ENCODE assay signal across 9 cellular contexts in the genomic region with DNA sequence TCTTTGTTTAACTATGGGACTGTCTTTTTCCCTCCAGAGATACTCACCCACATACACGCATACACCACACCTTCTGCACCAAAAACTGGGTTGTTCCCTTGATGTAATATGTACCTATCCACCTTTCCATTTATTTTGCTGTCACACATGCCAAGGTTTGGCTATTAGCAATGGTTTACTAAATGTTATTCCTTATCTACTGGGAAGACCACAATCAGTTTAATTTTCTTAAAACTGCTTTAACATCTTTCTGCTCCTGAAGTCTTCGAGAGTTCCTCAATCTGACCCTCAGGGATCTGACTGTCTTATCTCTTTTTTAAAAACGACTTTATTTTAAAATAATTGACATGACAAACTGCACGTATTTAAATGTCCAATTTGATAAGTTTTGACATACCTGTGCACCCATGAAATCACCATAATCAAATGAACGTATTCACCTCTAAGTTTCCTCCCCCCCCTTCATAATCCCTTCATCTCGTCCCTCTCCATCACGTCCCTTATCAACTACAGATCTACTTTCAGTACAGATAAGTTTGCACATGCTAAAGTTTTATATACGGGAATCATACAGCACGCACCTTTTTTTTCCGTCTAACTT. TPM values are rescaled to one million over a fixed set of nuclear protein-coding genes. Genes with fewer than 3 reads are reported as not detected.
DNase-seq lines count a peak whose midpoint lies in the region; ATAC-seq, FAIRE-seq and TF ChIP-seq lines count a peak whose summit lies in the region.
"Had no signal": no experiment of that assay in that cellular context is flagged by ENCODE, and none has a peak within 500 bp of the region (broad histone marks: within the 10 kb centered on the region; RNA-seq: fewer than 3 reads in every experiment).

No MANE protein-coding gene starts in this region.

- H4K20me1 ChIP-seq in SU-DHL-6 (ENCODE audit: low read depth, low read length) = 0 out of 2 replicates have a peak, but pooled peaks cover 6% of the 10 kb centered on the region

- no peaks in the 10 kb centered on the region for H3K27me3 Mint-ChIP-seq in activated T-cell treated with anti-CD3 and anti-CD28 coated beads, Interleukin-2, amount 50 U/mL, for 24 hours

- H3K9ac ChIP-seq in SU-DHL-6 (ENCODE audit: low read length) = peak overlapping the region; percentile 95

- H3K27ac ChIP-seq in SU-DHL-6 (ENCODE audit: low read depth, low read length) (peak overlapping the region; percentile 41), foreskin keratinocyte (peak overlapping the region; percentile 68), small intestine (ENCODE audit: low read depth in 1 of 2, low read length in 1 of 2) (peak overlapping the region; percentile 81 to 84)

- TF ChIP-seq CTCF in SU-DHL-6 (IDR thresholded peaks at IDR 0.05; ENCODE audit: insufficient read depth, low read length, poor library complexity, severe bottlenecking) (no peak), foreskin keratinocyte (conservative IDR thresholded peaks at IDR 0.05) (no peak)

- H3K9me3 Mint-ChIP-seq in activated T-cell treated with anti-CD3 and anti-CD28 coated beads, Interleukin-2, amount 50 U/mL, for 24 hours = no peaks in the 10 kb centered on the region

- H3K4me1 Mint-ChIP-seq in activated T-cell treated with anti-CD3 and anti-CD28 coated beads, Interleukin-2, amount 50 U/mL, for 24 hours (ENCODE audit: low read depth) = peaks cover 46% of the 10 kb centered on the region

- no peaks in the 10 kb centered on the region for H3F3A ChIP-seq in SU-DHL-6 (ENCODE audit: insufficient read depth)

- H3K27me3 ChIP-seq in SU-DHL-6 (ENCODE audit: low read length) (no peaks in the 10 kb centered on the region), foreskin keratinocyte (no peaks in the 10 kb centered on the region), small intestine (ENCODE audit: control insufficient read depth in 2 of 2, insufficient read depth in 2 of 2, low read length in 2 of 2) (no peaks in the 10 kb centered on the region)

- no peak for FAIRE-seq in small intestine (lab: Jason Lieb, UNC)
- FAIRE-seq: G401.6 had no signal

- peak overlapping the region; percentile 100 for H3K4me3 Mint-ChIP-seq in activated T-cell treated with anti-CD3 and anti-CD28 coated beads, Interleukin-2, amount 50 U/mL, for 24 hours

- peaks cover 47% of the 10 kb centered on the region for H3K36me3 Mint-ChIP-seq in activated T-cell treated with anti-CD3 and anti-CD28 coated beads, Interleukin-2, amount 50 U/mL, for 24 hours (ENCODE audit: low read depth)

- DNase-seq in activated T-cell treated with anti-CD3 and anti-CD28 coated beads, Interleukin-2, amount 50 U/mL, for 24 hours = no peak
- DNase-seq in activated T-cell treated with anti-CD3 and anti-CD28 coated beads, Interleukin-2, amount 50 U/mL, for 48 hours = no peak
- DNase-seq in foreskin keratinocyte = no peak
- no peak for DNase-seq in small intestine
- no peak for DNase-seq in stimulated activated CD4-positive, alpha-beta T cell treated with anti-CD3 and anti-CD28 coated beads, Interleukin-4, amount 100 ng/mL, for 1 hour
- DNase-seq in NCI-H2081 treated with DMSO at 0.1 percent for 48 hours (lab: John Stamatoyannopoulos, UW) = no peak
- DNase-seq in OCI-M1 (lab: John Stamatoyannopoulos, UW) = no peak

- H3K4me1 ChIP-seq in foreskin keratinocyte = peaks cover 18% of the 10 kb centered on the region
- H3K4me1 ChIP-seq in small intestine (ENCODE audit: control insufficient read depth in 2 of 2, insufficient read depth in 1 of 2, low read depth in 1 of 2, low read length in 1 of 2) = peaks cover 3% of the 10 kb centered on the region in 2 donors

- H3K4me3 ChIP-seq in SU-DHL-6 (ENCODE audit: insufficient read depth, low read length, poor library complexity, severe bottlenecking) (peak overlapping the region; percentile 95), small intestine (ENCODE audit: low read depth in 1 of 2, low read length in 2 of 2) (peak overlapping the region; percentile 5 to 75)

- peak overlapping the region; percentile 62 for H2AFZ ChIP-seq in SU-DHL-6 (ENCODE audit: low read depth, low read length, severe bottlenecking)

- peak overlapping the region; percentile 99 for H3K27ac Mint-ChIP-seq in activated T-cell treated with anti-CD3 and anti-CD28 coated beads, Interleukin-2, amount 50 U/mL, for 24 hours

- 28 to 44% (median 35%) methylated on average over 10 of the region's 10 CpGs for WGBS in small intestine, 3 donors

- H3K9me3 ChIP-seq in SU-DHL-6 (ENCODE audit: insufficient read depth, low read length) (no peaks in the 10 kb centered on the region), small intestine (ENCODE audit: control insufficient read depth, low read depth) (no peaks in the 10 kb centered on the region)

- H3K4me2 ChIP-seq in SU-DHL-6 (ENCODE audit: low read depth, low read length, poor library complexity, severe bottlenecking) = peak overlapping the region; percentile 87

- no peaks in the 10 kb centered on the region for H3K9me2 ChIP-seq in SU-DHL-6 (replicated peaks; ENCODE audit: insufficient read depth, low read length)

- H3K79me2 ChIP-seq in SU-DHL-6 (ENCODE audit: insufficient read depth, low read length) = peaks cover 41% of the 10 kb centered on the region

- H3K36me3 ChIP-seq in SU-DHL-6 (ENCODE audit: low read length) (0 out of 2 replicates have a peak, but pooled peaks cover 2% of the 10 kb centered on the region), small intestine (ENCODE audit: control insufficient read depth in 2 of 2, insufficient read depth in 2 of 2, low read length in 2 of 2) (no peaks in the 10 kb centered on the region)

- ATAC-seq in foreskin keratinocyte = no peak

RNA-seq across cellular contexts. Expression of a gene that starts 0.8 kb away (rescaled TPM):
- total RNA-seq in foreskin keratinocyte = 30.4 and 32.8 TPM in 2 replicates
- polyA plus RNA-seq in foreskin keratinocyte = 4.0 and 5.1 TPM in 2 replicates
- polyA plus RNA-seq in small intestine = 10 to 100 TPM in 1 of 3 donors, 1 to 10 TPM in 2; 5.7 to 10.7 (median 8.3) TPM
